ENCODE assay signal across 19 cellular contexts in the genomic region with DNA sequence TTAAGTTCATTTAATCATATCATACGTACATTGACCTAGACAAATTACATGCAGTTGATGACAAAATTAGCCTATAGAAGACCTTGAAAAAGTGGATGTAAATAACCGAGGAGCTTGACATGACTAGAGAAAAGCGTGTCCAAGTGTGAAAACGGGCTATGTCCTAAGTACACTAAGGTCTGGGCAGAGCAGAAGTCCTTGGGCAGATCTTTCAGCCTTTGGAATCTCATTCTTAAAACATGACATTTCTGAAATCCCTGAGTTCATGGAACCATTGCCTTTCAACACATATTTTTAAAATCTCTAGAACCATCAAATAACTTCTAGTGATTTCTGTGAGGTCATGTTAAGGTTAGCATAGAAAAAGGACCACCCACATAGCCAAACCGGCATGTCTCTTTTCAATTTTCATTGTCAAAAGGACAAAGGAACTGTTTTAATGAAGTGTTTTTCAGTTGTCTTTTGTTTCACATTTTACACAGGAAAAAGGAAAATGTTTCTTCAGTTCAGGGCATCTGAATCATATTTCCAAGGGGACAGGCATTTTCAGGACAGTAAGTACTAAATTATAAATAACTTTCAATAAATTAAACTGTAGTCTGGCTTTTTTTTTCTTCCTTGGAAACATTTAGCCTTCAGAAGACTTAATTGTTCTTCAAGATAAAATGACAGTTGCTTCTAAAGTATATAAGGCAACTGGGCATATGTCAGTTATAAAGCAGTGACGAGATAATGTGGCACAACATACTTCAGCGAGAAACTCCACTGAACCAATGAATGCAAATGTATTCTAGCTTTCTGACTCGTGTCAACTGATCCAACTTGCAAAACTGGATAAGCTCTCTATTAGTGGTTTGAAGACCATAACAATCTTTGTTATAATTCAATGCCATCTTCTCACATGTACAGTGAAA.
DNase-seq lines count a peak whose midpoint lies in the region; FAIRE-seq and TF ChIP-seq lines count a peak whose summit lies in the region.
"Had no signal": no experiment of that assay in that cellular context is flagged by ENCODE, and none has a peak within 500 bp of the region (broad histone marks: within the 10 kb centered on the region; RNA-seq: fewer than 3 reads in every experiment).

No MANE protein-coding gene starts in this region.

- H3K4me1 ChIP-seq in endothelial cell of umbilical vein (ENCODE audit: control insufficient read depth, extremely low read depth, insufficient read depth, low read length) = peaks cover 31% of the 10 kb centered on the region
- peaks cover 6% of the 10 kb centered on the region in 2 donors for H3K4me1 ChIP-seq in thyroid gland

- H3K27me3 Mint-ChIP-seq in activated T-cell treated with anti-CD3 and anti-CD28 coated beads, Interleukin-2, amount 50 U/mL, for 24 hours = no peaks in the 10 kb centered on the region

- H3K9ac ChIP-seq in endothelial cell of umbilical vein (replicated peaks; ENCODE audit: extremely low read depth, insufficient read depth, low read length) = no peak overlapping the region
- H3K9ac ChIP-seq: GM23248 had no signal

- H3K36me3 ChIP-seq in endothelial cell of umbilical vein (ENCODE audit: control insufficient read depth in 2 of 2, extremely low read depth in 1 of 2, insufficient read depth in 2 of 2, low read length in 2 of 2) (no peaks in the 10 kb centered on the region), thyroid gland (no peaks in the 10 kb centered on the region)
- H3K36me3 ChIP-seq: neutrophil had no signal

- H3K4me3 Mint-ChIP-seq in activated T-cell treated with anti-CD3 and anti-CD28 coated beads, Interleukin-2, amount 50 U/mL, for 24 hours = no peak overlapping the region
- H3K4me3 Mint-ChIP-seq: stimulated activated effector memory CD8-positive, alpha-beta T cell treated with anti-CD3 and anti-CD28 coated beads, Interleukin-12 subunit alpha, Interleukin-12 subunit beta, amount 100 ng/mL, for 72 hours had no signal

- 47 to 53% methylated on average over 8 of the region's 8 CpGs for WGBS in thyroid gland, 2 donors

- CTCF ChIA-PET in endothelial cell of umbilical vein (lab: Charles Lee) = interaction anchor here (1.1 kb wide), 1 partner anchor 42 kb away, joined by 3 read pairs; no protein-coding TSS in a partner anchor

- no peaks in the 10 kb centered on the region for H3K36me3 Mint-ChIP-seq in activated T-cell treated with anti-CD3 and anti-CD28 coated beads, Interleukin-2, amount 50 U/mL, for 24 hours (ENCODE audit: low read depth)
- H3K36me3 Mint-ChIP-seq: stimulated activated effector memory CD8-positive, alpha-beta T cell treated with anti-CD3 and anti-CD28 coated beads, Interleukin-12 subunit alpha, Interleukin-12 subunit beta, amount 100 ng/mL, for 72 hours had no signal

- no peak overlapping the region for H3K27ac Mint-ChIP-seq in activated T-cell treated with anti-CD3 and anti-CD28 coated beads, Interleukin-2, amount 50 U/mL, for 24 hours
- H3K27ac Mint-ChIP-seq: stimulated activated effector memory CD8-positive, alpha-beta T cell treated with anti-CD3 and anti-CD28 coated beads, Interleukin-12 subunit alpha, Interleukin-12 subunit beta, amount 100 ng/mL, for 72 hours had no signal

- H3K27me3 ChIP-seq in endothelial cell of umbilical vein (ENCODE audit: control insufficient read depth in 2 of 2, insufficient read depth in 2 of 2, low read length in 2 of 2) (no peaks in the 10 kb centered on the region), thyroid gland (no peaks in the 10 kb centered on the region)
- H3K27me3 ChIP-seq: neutrophil had no signal

- H3K9me3 Mint-ChIP-seq in activated T-cell treated with anti-CD3 and anti-CD28 coated beads, Interleukin-2, amount 50 U/mL, for 24 hours = peaks cover 3% of the 10 kb centered on the region

- intact Hi-C loops in endothelial cell of umbilical vein (cut with micrococcal nuclease) = loop anchor here (5.0 kb wide), 5 partner anchors 40 to 425 kb away; no protein-coding TSS in a partner anchor
- intact Hi-C loops in thyroid gland (cut with DNase I) = no loop called here

- H3K4me3 ChIP-seq in endothelial cell of umbilical vein (replicated peaks in 1 of 3; ENCODE audit: insufficient read depth in 1 of 3, low read depth in 1 of 3, low read length in 3 of 3) (no peak overlapping the region), thyroid gland (replicated peaks in 1 of 3) (no peak overlapping the region)
- H3K4me3 ChIP-seq: GM23248 had no signal

- H3K4me1 Mint-ChIP-seq in activated T-cell treated with anti-CD3 and anti-CD28 coated beads, Interleukin-2, amount 50 U/mL, for 24 hours (ENCODE audit: low read depth) = no peaks in the 10 kb centered on the region
- H3K4me1 Mint-ChIP-seq: stimulated activated effector memory CD8-positive, alpha-beta T cell treated with anti-CD3 and anti-CD28 coated beads, Interleukin-12 subunit alpha, Interleukin-12 subunit beta, amount 100 ng/mL, for 72 hours had no signal

- TF ChIP-seq CTCF in endothelial cell of umbilical vein (IDR thresholded peaks at IDR 0.05; ENCODE audit: extremely low read depth in 1 of 2, insufficient read depth in 1 of 2, low read depth in 1 of 2, low read length in 2 of 2) = no peak
- no peak for TF ChIP-seq CTCF in thyroid gland (IDR thresholded peaks at IDR 0.05)

- DNase-seq in DMS 273 (lab: John Stamatoyannopoulos, UW; ENCODE audit: unreplicated experiment) (peak; percentile 33), DMS 273 treated with DMSO at 0.1 percent for 48 hours (lab: John Stamatoyannopoulos, UW) (no peak), endothelial cell of umbilical vein (ENCODE audit: low read depth, low spot score) (peak; percentile 78), left kidney (ENCODE audit: low read depth, low spot score) (peak; percentile 28), thyroid gland (no peak), ureter (ENCODE audit: low spot score) (no peak), RPMI8226 (no peak)
- DNase-seq in activated T-cell treated with anti-CD3 and anti-CD28 coated beads, Interleukin-2, amount 50 U/mL, for 24 hours = no peak
- DNase-seq: activated CD4-positive, alpha-beta T cell treated with anti-CD3 and anti-CD28 coated beads, Interleukin-2, amount 50 U/mL, for 1 hour; amygdala; GM23248; NCI-H1105; NCI-H2081 treated with DMSO at 0.1 percent for 48 hours; NCI-H524; SHP77 treated with DMSO at 0.1 percent for 48 hours; T-helper 1 cell had no signal

- FAIRE-seq in endothelial cell of umbilical vein (lab: Jason Lieb, UNC) = no peak

- no peak for TF ChIP-seq POLR2A in endothelial cell of umbilical vein (IDR thresholded peaks at IDR 0.05; ENCODE audit: low read depth, low read length)
- TF ChIP-seq POLR2A in thyroid gland (IDR thresholded peaks at IDR 0.05) = no peak

- H3K27ac ChIP-seq in endothelial cell of umbilical vein (ENCODE audit: insufficient read depth, low read depth, low read length) = no peak overlapping the region
- H3K27ac ChIP-seq in thyroid gland = peak overlapping the region; percentile 20 to 50 (median 31)
- H3K27ac ChIP-seq: 22Rv1, GM23248, neutrophil had no signal

- dilution Hi-C loops in endothelial cell of umbilical vein (cut with MboI; ENCODE audit: extremely low pct_ligation_motif_present, low sequenced_read_pairs) = no loop called here

- no peaks in the 10 kb centered on the region for H4K20me1 ChIP-seq in endothelial cell of umbilical vein (replicated peaks; ENCODE audit: control insufficient read depth, extremely low read depth, insufficient read depth, low read length)

- H2AFZ ChIP-seq in endothelial cell of umbilical vein (ENCODE audit: low read depth, low read length) = peak overlapping the region; percentile 51
- H2AFZ ChIP-seq: GM23248 had no signal

- BruUV-seq in endothelial cell of umbilical vein (replicated peaks; lab: Mats Ljungman, UMichigan) = no TSS peak

- H3K79me2 ChIP-seq in endothelial cell of umbilical vein (ENCODE audit: control insufficient read depth, insufficient read depth, low read length) = no peaks in the 10 kb centered on the region

- POLR2A ChIA-PET in endothelial cell of umbilical vein (lab: Charles Lee) = interaction anchor here (0.6 kb wide), 1 partner anchor 1052 kb away, joined by 4 read pairs; no protein-coding TSS in a partner anchor

- H3K9me3 ChIP-seq in endothelial cell of umbilical vein (replicated peaks; ENCODE audit: control insufficient read depth, insufficient read depth, low read length) (no peaks in the 10 kb centered on the region), thyroid gland (no peaks in the 10 kb centered on the region)
- H3K9me3 ChIP-seq: neutrophil had no signal

- H3K9me1 ChIP-seq in endothelial cell of umbilical vein (replicated peaks; ENCODE audit: control insufficient read depth, extremely low read depth, insufficient read depth, low read length) = no peaks in the 10 kb centered on the region

- H3K4me2 ChIP-seq in endothelial cell of umbilical vein (ENCODE audit: insufficient read depth, low read length) = peak overlapping the region; percentile 35

TF ChIP-seq in endothelial cell of umbilical vein, 7 proteins besides CTCF, POLR2A, EP300 and RAD21:
- TF ChIP-seq EZH2 (IDR thresholded peaks at IDR 0.05; ENCODE audit: borderline replicate concordance, low read depth, low read length, severe bottlenecking) (no peak), GATA2 (IDR thresholded peaks at IDR 0.05; ENCODE audit: insufficient read depth, insufficient read length, low read depth, low read length) (no peak), MYC (IDR thresholded peaks at IDR 0.05; ENCODE audit: low read depth, low read length) (no peak)
- TF ChIP-seq, protein P1, sequence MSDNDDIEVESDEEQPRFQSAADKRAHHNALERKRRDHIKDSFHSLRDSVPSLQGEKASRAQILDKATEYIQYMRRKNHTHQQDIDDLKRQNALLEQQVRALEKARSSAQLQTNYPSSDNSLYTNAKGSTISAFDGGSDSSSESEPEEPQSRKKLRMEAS (IDR thresholded peaks at IDR 0.05; ENCODE audit: insufficient read depth, insufficient read length) = no peak

Comparison
In these comparisons a context has a peak if more than half of its experiments do, and no peak if none do; other contexts are left out.
1. DNase-seq: peak in DMS 273 (single experiment), endothelial cell of umbilical vein (single experiment) and left kidney (single experiment); none in DMS 273 treated with DMSO at 0.1 percent for 48 hours (single experiment), thyroid gland (0 of 2), ureter (single experiment), RPMI8226 (single experiment) and activated T-cell treated with anti-CD3 and anti-CD28 coated beads, Interleukin-2, amount 50 U/mL, for 24 hours (single experiment).